ENCODE assay signal across 1 cellular context in the genomic region with DNA sequence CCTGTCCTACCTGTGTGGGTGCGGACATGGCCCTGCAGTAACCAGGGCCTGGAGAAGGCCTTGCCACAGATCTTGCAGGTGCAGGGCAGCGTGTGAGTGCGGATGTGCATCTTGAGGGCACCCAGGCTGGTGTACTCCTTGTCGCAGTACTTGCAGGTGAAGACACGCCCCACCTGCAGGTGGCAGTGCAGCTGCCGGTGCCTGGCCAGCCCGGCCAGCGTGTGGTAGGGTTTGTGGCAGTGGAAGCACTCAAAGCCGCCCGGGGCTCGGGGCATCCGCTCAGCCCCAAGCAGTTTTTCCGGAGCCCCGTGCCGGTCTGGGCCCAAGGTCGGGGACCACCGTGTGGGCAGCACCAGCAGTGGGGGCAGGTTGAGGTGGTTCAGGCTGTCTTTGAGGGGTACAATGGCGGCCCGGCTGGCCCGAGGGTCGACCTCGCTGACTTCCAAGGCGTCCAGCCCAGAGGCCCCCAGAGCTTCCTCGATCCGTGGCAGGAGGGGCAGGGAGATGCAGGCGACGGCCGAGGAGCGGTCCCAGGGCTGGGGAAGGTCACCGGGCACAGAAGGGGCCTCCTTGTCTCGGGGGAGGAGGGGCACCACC.
TF ChIP-seq lines count a peak whose summit lies in the region.

No MANE protein-coding gene starts in this region.

TF ChIP-seq in HepG2, 621 proteins besides CTCF, POLR2A, EP300 and RAD21 (continued from another document and continues in another):
- TF ChIP-seq, protein P1, sequence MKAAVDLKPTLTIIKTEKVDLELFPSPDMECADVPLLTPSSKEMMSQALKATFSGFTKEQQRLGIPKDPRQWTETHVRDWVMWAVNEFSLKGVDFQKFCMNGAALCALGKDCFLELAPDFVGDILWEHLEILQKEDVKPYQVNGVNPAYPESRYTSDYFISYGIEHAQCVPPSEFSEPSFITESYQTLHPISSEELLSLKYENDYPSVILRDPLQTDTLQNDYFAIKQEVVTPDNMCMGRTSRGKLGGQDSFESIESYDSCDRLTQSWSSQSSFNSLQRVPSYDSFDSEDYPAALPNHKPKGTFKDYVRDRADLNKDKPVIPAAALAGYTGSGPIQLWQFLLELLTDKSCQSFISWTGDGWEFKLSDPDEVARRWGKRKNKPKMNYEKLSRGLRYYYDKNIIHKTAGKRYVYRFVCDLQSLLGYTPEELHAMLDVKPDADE (CRISPR knock-in tag; IDR thresholded peaks at IDR 0.05): no peak
- TF ChIP-seq ZFP36L1 (CRISPR knock-in tag; IDR thresholded peaks at IDR 0.05) (no peak), ETV6 (CRISPR knock-in tag; conservative IDR thresholded peaks at IDR 0.05) (no peak), TBX2 (CRISPR knock-in tag; IDR thresholded peaks at IDR 0.05; ENCODE audit: borderline replicate concordance) (no peak), GPN1 (CRISPR knock-in tag; IDR thresholded peaks at IDR 0.05; ENCODE audit: borderline replicate concordance) (no peak), ZNF253 (CRISPR knock-in tag; IDR thresholded peaks at IDR 0.05; ENCODE audit: borderline replicate concordance) (no peak), SRSF1 (optimal IDR thresholded peaks at IDR 0.05; ENCODE audit: low read depth, low read length) (peak; percentile 30), ZNF326 (CRISPR knock-in tag; IDR thresholded peaks at IDR 0.05; ENCODE audit: borderline replicate concordance) (peak; percentile 89; the same call in 1 of the 2 replicates), ELK4 (CRISPR knock-in tag; IDR thresholded peaks at IDR 0.05; ENCODE audit: borderline replicate concordance) (no peak), PRDM15 (CRISPR knock-in tag; IDR thresholded peaks at IDR 0.05) (no peak), CAMTA2 (CRISPR knock-in tag; IDR thresholded peaks at IDR 0.05; ENCODE audit: borderline replicate concordance) (no peak), ZBTB20 (CRISPR knock-in tag; IDR thresholded peaks at IDR 0.05; ENCODE audit: borderline replicate concordance, low read depth) (no peak), ZNF839 (CRISPR knock-in tag; IDR thresholded peaks at IDR 0.05; ENCODE audit: borderline replicate concordance) (no peak), ARID2 (CRISPR knock-in tag; IDR thresholded peaks at IDR 0.05; ENCODE audit: borderline replicate concordance) (no peak), SP4 (CRISPR knock-in tag; IDR thresholded peaks at IDR 0.05) (peak; percentile 43; the same call in 1 of the 2 replicates), ZFP36L2 (CRISPR knock-in tag; IDR thresholded peaks at IDR 0.05) (no peak), RBM22 (optimal IDR thresholded peaks at IDR 0.05; ENCODE audit: low read length) (no peak), NR1H2 (CRISPR knock-in tag; IDR thresholded peaks at IDR 0.05; ENCODE audit: borderline replicate concordance, low read depth) (no peak), KDM2A (CRISPR knock-in tag; IDR thresholded peaks at IDR 0.05; ENCODE audit: borderline replicate concordance, low read depth) (peak; percentile 97), PHF20 (CRISPR knock-in tag; IDR thresholded peaks at IDR 0.05) (no peak), HDAC6 (IDR thresholded peaks at IDR 0.05; ENCODE audit: low read depth, low read length) (no peak), NFYB (CRISPR knock-in tag; IDR thresholded peaks at IDR 0.05) (no peak), NCOA5 (CRISPR knock-in tag; IDR thresholded peaks at IDR 0.05) (no peak), ZNF674 (CRISPR knock-in tag; IDR thresholded peaks at IDR 0.05; ENCODE audit: low read depth) (no peak), E2F1 (CRISPR knock-in tag; IDR thresholded peaks at IDR 0.05) (no peak), FOXP1 (IDR thresholded peaks at IDR 0.05) (no peak), FOXP1 (CRISPR knock-in tag; IDR thresholded peaks at IDR 0.05) (no peak), ZNF577 (CRISPR knock-in tag; IDR thresholded peaks at IDR 0.05; ENCODE audit: borderline replicate concordance, low read depth) (no peak), ZNF160 (CRISPR knock-in tag; IDR thresholded peaks at IDR 0.05) (no peak; the same call in 1 of the 2 replicates), ZNF607 (CRISPR knock-in tag; IDR thresholded peaks at IDR 0.05; ENCODE audit: borderline replicate concordance) (no peak; the same call in 1 of the 2 replicates), HOXA9 (CRISPR knock-in tag; IDR thresholded peaks at IDR 0.05; ENCODE audit: borderline replicate concordance) (0 out of 2 replicates have a peak, but pooled peaks have one; percentile 53), E2F5 (CRISPR knock-in tag; conservative IDR thresholded peaks at IDR 0.05) (no peak), ZBTB26 (CRISPR knock-in tag; IDR thresholded peaks at IDR 0.05; ENCODE audit: borderline replicate concordance) (no peak), RARA (CRISPR knock-in tag; IDR thresholded peaks at IDR 0.05) (no peak), ZNF614 (CRISPR knock-in tag; IDR thresholded peaks at IDR 0.05; ENCODE audit: borderline replicate concordance) (peak; percentile 40; the same call in 1 of the 2 replicates), NR2F1 (CRISPR knock-in tag; IDR thresholded peaks at IDR 0.05) (no peak), SATB2 (CRISPR knock-in tag; IDR thresholded peaks at IDR 0.05) (no peak), SMC3 (IDR thresholded peaks at IDR 0.05; ENCODE audit: low read length) (no peak), KDM4B (CRISPR knock-in tag; IDR thresholded peaks at IDR 0.05) (peak; percentile 88), ERF (CRISPR knock-in tag; IDR thresholded peaks at IDR 0.05) (peak; percentile 51; the same call in 1 of the 2 replicates), KLF16 (CRISPR knock-in tag; IDR thresholded peaks at IDR 0.05) (peak in 1 of 2 experiments; percentile 32; a peak in 1 of 4 replicates), TCF12 (IDR thresholded peaks at IDR 0.05) (no peak), TCF12 (CRISPR knock-in tag; IDR thresholded peaks at IDR 0.05) (no peak), NRL (CRISPR knock-in tag; IDR thresholded peaks at IDR 0.05; ENCODE audit: borderline replicate concordance) (peak; percentile 20; the same call in 1 of the 2 replicates), ZNF709 (CRISPR knock-in tag; IDR thresholded peaks at IDR 0.05) (no peak)
- TF ChIP-seq, protein P2, sequence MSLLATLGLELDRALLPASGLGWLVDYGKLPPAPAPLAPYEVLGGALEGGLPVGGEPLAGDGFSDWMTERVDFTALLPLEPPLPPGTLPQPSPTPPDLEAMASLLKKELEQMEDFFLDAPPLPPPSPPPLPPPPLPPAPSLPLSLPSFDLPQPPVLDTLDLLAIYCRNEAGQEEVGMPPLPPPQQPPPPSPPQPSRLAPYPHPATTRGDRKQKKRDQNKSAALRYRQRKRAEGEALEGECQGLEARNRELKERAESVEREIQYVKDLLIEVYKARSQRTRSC (CRISPR knock-in tag; IDR thresholded peaks at IDR 0.05; ENCODE audit: low read depth): no peak; the same call in 1 of the 2 replicates
- TF ChIP-seq, protein P3, sequence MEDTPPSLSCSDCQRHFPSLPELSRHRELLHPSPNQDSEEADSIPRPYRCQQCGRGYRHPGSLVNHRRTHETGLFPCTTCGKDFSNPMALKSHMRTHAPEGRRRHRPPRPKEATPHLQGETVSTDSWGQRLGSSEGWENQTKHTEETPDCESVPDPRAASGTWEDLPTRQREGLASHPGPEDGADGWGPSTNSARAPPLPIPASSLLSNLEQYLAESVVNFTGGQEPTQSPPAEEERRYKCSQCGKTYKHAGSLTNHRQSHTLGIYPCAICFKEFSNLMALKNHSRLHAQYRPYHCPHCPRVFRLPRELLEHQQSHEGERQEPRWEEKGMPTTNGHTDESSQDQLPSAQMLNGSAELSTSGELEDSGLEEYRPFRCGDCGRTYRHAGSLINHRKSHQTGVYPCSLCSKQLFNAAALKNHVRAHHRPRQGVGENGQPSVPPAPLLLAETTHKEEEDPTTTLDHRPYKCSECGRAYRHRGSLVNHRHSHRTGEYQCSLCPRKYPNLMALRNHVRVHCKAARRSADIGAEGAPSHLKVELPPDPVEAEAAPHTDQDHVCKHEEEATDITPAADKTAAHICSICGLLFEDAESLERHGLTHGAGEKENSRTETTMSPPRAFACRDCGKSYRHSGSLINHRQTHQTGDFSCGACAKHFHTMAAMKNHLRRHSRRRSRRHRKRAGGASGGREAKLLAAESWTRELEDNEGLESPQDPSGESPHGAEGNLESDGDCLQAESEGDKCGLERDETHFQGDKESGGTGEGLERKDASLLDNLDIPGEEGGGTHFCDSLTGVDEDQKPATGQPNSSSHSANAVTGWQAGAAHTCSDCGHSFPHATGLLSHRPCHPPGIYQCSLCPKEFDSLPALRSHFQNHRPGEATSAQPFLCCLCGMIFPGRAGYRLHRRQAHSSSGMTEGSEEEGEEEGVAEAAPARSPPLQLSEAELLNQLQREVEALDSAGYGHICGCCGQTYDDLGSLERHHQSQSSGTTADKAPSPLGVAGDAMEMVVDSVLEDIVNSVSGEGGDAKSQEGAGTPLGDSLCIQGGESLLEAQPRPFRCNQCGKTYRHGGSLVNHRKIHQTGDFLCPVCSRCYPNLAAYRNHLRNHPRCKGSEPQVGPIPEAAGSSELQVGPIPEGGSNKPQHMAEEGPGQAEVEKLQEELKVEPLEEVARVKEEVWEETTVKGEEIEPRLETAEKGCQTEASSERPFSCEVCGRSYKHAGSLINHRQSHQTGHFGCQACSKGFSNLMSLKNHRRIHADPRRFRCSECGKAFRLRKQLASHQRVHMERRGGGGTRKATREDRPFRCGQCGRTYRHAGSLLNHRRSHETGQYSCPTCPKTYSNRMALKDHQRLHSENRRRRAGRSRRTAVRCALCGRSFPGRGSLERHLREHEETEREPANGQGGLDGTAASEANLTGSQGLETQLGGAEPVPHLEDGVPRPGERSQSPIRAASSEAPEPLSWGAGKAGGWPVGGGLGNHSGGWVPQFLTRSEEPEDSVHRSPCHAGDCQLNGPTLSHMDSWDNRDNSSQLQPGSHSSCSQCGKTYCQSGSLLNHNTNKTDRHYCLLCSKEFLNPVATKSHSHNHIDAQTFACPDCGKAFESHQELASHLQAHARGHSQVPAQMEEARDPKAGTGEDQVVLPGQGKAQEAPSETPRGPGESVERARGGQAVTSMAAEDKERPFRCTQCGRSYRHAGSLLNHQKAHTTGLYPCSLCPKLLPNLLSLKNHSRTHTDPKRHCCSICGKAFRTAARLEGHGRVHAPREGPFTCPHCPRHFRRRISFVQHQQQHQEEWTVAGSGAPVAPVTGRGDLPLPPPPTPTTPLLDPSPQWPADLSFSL (CRISPR knock-in tag; IDR thresholded peaks at IDR 0.05): no peak
